ENCODE assay signal across 12 cellular contexts in the genomic region with DNA sequence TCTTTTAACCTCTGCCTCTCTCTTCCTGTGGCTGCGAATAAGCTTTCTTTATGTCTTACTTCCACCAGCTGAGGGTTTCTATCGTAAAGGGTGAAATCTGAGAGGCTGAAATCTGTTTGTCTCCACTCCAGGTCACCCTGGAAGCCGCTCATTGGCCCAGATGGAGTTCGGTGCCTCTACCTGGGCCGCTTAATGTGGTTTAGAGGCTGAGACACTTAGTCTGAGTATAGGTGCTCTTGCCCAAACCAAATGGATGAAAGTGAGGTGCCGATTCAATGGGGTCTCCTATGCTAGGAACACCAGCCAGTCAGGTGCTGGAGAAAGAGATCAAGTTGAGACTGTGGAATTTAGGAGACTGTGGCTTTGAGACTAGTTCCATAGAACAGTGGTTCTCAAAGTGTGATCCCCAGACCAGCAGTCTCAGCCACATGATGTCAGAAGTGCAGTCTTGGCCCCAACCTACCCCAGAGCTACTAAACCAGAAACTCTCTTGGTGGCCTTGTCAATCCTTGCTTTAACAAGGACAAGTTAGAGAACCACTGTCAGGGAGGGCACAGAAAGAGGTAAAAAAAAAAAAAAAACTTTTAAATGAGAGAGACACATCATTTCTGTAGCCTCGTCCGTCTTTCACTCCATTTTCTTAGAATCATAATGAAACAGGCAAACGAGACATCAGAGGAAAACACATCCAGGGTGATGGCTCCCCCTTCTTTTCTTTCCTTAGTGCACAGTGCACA. TPM values are rescaled to one million over a fixed set of nuclear protein-coding genes. Genes with fewer than 3 reads are reported as not detected.
A peak's percentile ranks its signal among the peaks of the same experiment; 100 is the strongest.
DNase-seq lines count a peak whose midpoint lies in the region; ATAC-seq and TF ChIP-seq lines count a peak whose summit lies in the region.
"Had no signal": no experiment of that assay in that cellular context is flagged by ENCODE, and none has a peak within 500 bp of the region (broad histone marks: within the 10 kb centered on the region; RNA-seq: fewer than 3 reads in every experiment).

No MANE protein-coding gene starts in this region.

- no peak for TF ChIP-seq POLR2A in stomach (IDR thresholded peaks at IDR 0.05)

- no peak overlapping the region for H3K4me3 ChIP-seq in stomach
- H3K4me3 ChIP-seq: MG63 had no signal

- H3K4me1 ChIP-seq in stomach, result peaks cover 0 to 8% (median 0%) of the 10 kb centered on the region in 4 donors

- peak; percentile 77 for ATAC-seq in HG02870 (IDR thresholded peaks at IDR 0.05; ENCODE audit: unreplicated experiment)

- WGBS in stomach, 5 donors, result 75 to 82% (median 77%) methylated on average over 9 of the region's 9 CpGs

- TF ChIP-seq CTCF in stomach (IDR thresholded peaks at IDR 0.05), result no peak

- H3K27me3 ChIP-seq in stomach, result no peaks in the 10 kb centered on the region

- H3K9me3 ChIP-seq in stomach, result no peaks in the 10 kb centered on the region
- H3K9me3 ChIP-seq: MG63 had no signal

- peak overlapping the region in 2 of 5 donors; percentile 36 to 52 for H3K27ac ChIP-seq in stomach

- peak; percentile 72 for DNase-seq in activated CD8-positive, alpha-beta memory T cell treated with anti-CD3 and anti-CD28 coated beads for 24 hours
- no peak for DNase-seq in activated CD8-positive, alpha-beta memory T cell treated with anti-CD3 and anti-CD28 coated beads, Interleukin-2, amount 50 U/mL, for 4 hours
- peak; percentile 71 to 74 for DNase-seq in activated T-cell treated with anti-CD3 and anti-CD28 coated beads, Interleukin-2, amount 50 U/mL, for 48 hours
- DNase-seq in stimulated activated CD8-positive, alpha-beta memory T cell treated with anti-CD3 and anti-CD28 coated beads, Interleukin-4, amount 100 ng/mL, for 48 hours, result peak; percentile 64
- DNase-seq in DMS53 (lab: John Stamatoyannopoulos, UW), result no peak
- DNase-seq in SIG-M5 treated with dmso at 0.1 percent for 504 hours (lab: John Stamatoyannopoulos, UW; ENCODE audit: unreplicated experiment), result no peak
- DNase-seq in stomach, result no peak
- DNase-seq: ACHN, GF-D8, MG63 had no signal

- no peaks in the 10 kb centered on the region for H3K36me3 ChIP-seq in stomach
- H3K36me3 ChIP-seq: MG63 had no signal

- intact Hi-C loops in stomach (cut with DNase I; ENCODE audit: low total_unique reads), result loop anchor here (10.0 kb wide), 1 partner anchor 136 kb away; no protein-coding TSS in a partner anchor

- TF ChIP-seq EP300 in stomach (IDR thresholded peaks at IDR 0.05), result no peak

RNA-seq across cellular contexts. Expression of a gene that starts 54.9 kb away (rescaled TPM):
- total RNA-seq in stomach, result 1 to 10 TPM in 1 of 5 donors, under 1 TPM in 1, not detected in 3; 0.37 to 2.5 TPM
- polyA plus RNA-seq in stomach, result under 1 TPM; 0.45 to 0.81 (median 0.61) TPM
- total RNA-seq: neural crest cell had no signal

RNA-seq across cellular contexts. Expression of a gene that starts 56.8 kb away (rescaled TPM):
- total RNA-seq in stomach, result 1 to 10 TPM in 2 of 5 donors, not detected in 3; 7.1 to 8.9 TPM
- polyA plus RNA-seq in stomach, result under 1 TPM in 1 of 3 donors, not detected in 2; 0.05 TPM
- total RNA-seq: neural crest cell had no signal

Comparison
In these comparisons a context has a peak if more than half of its experiments do, and no peak if none do; other contexts are left out.
1. DNase-seq: peak in activated CD8-positive, alpha-beta memory T cell treated with anti-CD3 and anti-CD28 coated beads for 24 hours (single experiment), activated T-cell treated with anti-CD3 and anti-CD28 coated beads, Interleukin-2, amount 50 U/mL, for 48 hours (2 of 2) and stimulated activated CD8-positive, alpha-beta memory T cell treated with anti-CD3 and anti-CD28 coated beads, Interleukin-4, amount 100 ng/mL, for 48 hours (single experiment); none in activated CD8-positive, alpha-beta memory T cell treated with anti-CD3 and anti-CD28 coated beads, Interleukin-2, amount 50 U/mL, for 4 hours (single experiment), DMS53 (single experiment), SIG-M5 treated with dmso at 0.1 percent for 504 hours (single experiment) and stomach (single experiment).